Comparison of ENCODE assay signal across 27 cellular contexts in the genomic region with DNA sequence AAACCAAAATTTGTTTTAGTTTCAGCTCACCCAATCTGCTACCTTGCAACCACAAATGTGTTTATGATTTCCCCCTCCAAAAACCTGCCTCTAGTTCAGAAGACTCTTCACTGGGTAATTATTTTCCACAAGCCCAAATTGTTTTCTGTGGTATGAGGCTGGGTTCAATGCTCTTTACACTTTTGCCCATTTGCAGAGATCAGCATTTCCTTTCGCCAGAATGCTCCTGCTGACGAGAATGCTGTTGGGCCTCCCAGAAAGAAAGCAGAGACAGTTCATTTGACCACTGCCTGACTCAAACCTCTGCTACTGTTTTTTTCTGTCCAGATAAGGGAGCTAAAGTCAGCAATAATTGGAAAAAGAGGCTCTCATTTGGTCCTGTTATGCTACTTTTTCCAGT.
DNase-seq lines count a peak whose midpoint lies in the region; ATAC-seq and TF ChIP-seq lines count a peak whose summit lies in the region.
"Had no signal": no experiment of that assay in that cellular context is flagged by ENCODE, and none has a peak within 500 bp of the region (broad histone marks: within the 10 kb centered on the region; RNA-seq: fewer than 3 reads in every experiment).

No MANE protein-coding gene starts in this region.

- DNase-seq in MM.1S (peak; percentile 88), kidney glomerular epithelial cell (lab: John Stamatoyannopoulos, UW) (peak; percentile 37), SIG-M5 (lab: John Stamatoyannopoulos, UW) (no peak), sciatic nerve (ENCODE audit: low spot score) (no peak), DMS 273 (lab: John Stamatoyannopoulos, UW; ENCODE audit: unreplicated experiment) (no peak)
- DNase-seq: activated CD4-positive, alpha-beta memory T cell treated with anti-CD3 and anti-CD28 coated beads, Interleukin-2, amount 10 ng/mL, durations not matched to agents 7 days and 5 days; activated CD4-positive, alpha-beta T cell treated with anti-CD3 and anti-CD28 coated beads for 1 hour; activated CD8-positive, alpha-beta memory T cell treated with anti-CD3 and anti-CD28 coated beads, Interleukin-2, amount 50 U/mL, for 48 hours; cortex of kidney; effector memory CD8-positive, alpha-beta T cell; foreskin fibroblast; GDM1; NCI-H2029; NCI-H2227 treated with DMSO at 0.1 percent for 48 hours; NCI-H526 treated with DMSO at 0.1 percent for 48 hours; nucleus accumbens; T-helper 17 cell; trophoblast cell had no signal

- no peaks in the 10 kb centered on the region for H3K36me3 ChIP-seq in MM.1S (replicated peaks; ENCODE audit: insufficient read depth, low read length)
- H3K36me3 ChIP-seq in parathyroid adenoma (ENCODE audit: control insufficient read depth, insufficient read depth, low read length): no peaks in the 10 kb centered on the region
- H3K36me3 ChIP-seq: BLaER1 treated with 17β-estradiol and CSF1 and Interleukin-3, amounts not matched to agents 10 nM and 100 nM; HAP-1 had no signal

- no peaks in the 10 kb centered on the region for H3K9me3 ChIP-seq in MM.1S (replicated peaks; ENCODE audit: insufficient read depth, low read length)
- H3K9me3 ChIP-seq in parathyroid adenoma (ENCODE audit: control insufficient read depth, low read length): no peaks in the 10 kb centered on the region
- H3K9me3 ChIP-seq: BLaER1 treated with 17β-estradiol and CSF1 and Interleukin-3, amounts not matched to agents 10 nM and 100 nM; HAP-1 had no signal

- H3K27me3 Mint-ChIP-seq in brain: no peaks in the 10 kb centered on the region
- H3K27me3 Mint-ChIP-seq: effector memory CD8-positive, alpha-beta T cell had no signal

- no peaks in the 10 kb centered on the region for H3K9me2 ChIP-seq in MM.1S (replicated peaks; ENCODE audit: insufficient read depth, low read length)

- H3K9me3 Mint-ChIP-seq in brain: peaks cover 0 to 2% (median 0%) of the 10 kb centered on the region in 5 experiments
- H3K9me3 Mint-ChIP-seq: activated CD4-positive, alpha-beta memory T cell treated with anti-CD3 and anti-CD28 coated beads, Interleukin-2, amount 10 ng/mL, durations not matched to agents 7 days and 5 days; activated naive CD4-positive, alpha-beta T cell treated with anti-CD3 and anti-CD28 coated beads, Interleukin-2, amount 50 U/mL, for 24 hours; activated T-helper 2 cell treated with anti-CD3 and anti-CD28 coated beads, Interferon-gamma antibody, Interleukin-2, Interleukin-4, amounts not matched to agents 10 μg/mL and 5 μg/mL and 100 μg/mL, durations not matched to agents 14 hours and 24 hours and 36 hours; effector memory CD8-positive, alpha-beta T cell had no signal

- no peaks in the 10 kb centered on the region for H3K27me3 ChIP-seq in MM.1S (replicated peaks; ENCODE audit: insufficient read depth, low read length)
- H3K27me3 ChIP-seq in parathyroid adenoma (ENCODE audit: control insufficient read depth, insufficient read depth, low read length): no peaks in the 10 kb centered on the region
- H3K27me3 ChIP-seq: BLaER1 treated with 17β-estradiol and CSF1 and Interleukin-3, amounts not matched to agents 10 nM and 100 nM had no signal

- intact Hi-C loops in sciatic nerve (cut with DNase I): no loop called here

- H2AFZ ChIP-seq in MM.1S (ENCODE audit: low read length) (no peak overlapping the region), parathyroid adenoma (peak overlapping the region; percentile 47)

- H3F3A ChIP-seq in MM.1S (ENCODE audit: insufficient read depth, low read length): no peaks in the 10 kb centered on the region; the same call in 1 of the 2 replicates

- H3K4me3 ChIP-seq in MM.1S (ENCODE audit: low read length): no peak overlapping the region
- no peak overlapping the region for H3K4me3 ChIP-seq in parathyroid adenoma (ENCODE audit: low read depth, low read length)
- H3K4me3 ChIP-seq: BLaER1 treated with 17β-estradiol and CSF1 and Interleukin-3, amounts not matched to agents 10 nM and 100 nM; HAP-1; skin epidermis had no signal

- H3K9ac ChIP-seq in MM.1S (ENCODE audit: low read length) (no peak overlapping the region), parathyroid adenoma (no peak overlapping the region)
- H3K9ac ChIP-seq: BLaER1 treated with 17β-estradiol and CSF1 and Interleukin-3, amounts not matched to agents 10 nM and 100 nM had no signal

- H3K79me2 ChIP-seq in MM.1S (ENCODE audit: low read length) (no peaks in the 10 kb centered on the region), parathyroid adenoma (no peaks in the 10 kb centered on the region)

- H3K4me1 Mint-ChIP-seq in brain: peaks cover 38% of the 10 kb centered on the region
- H3K4me1 Mint-ChIP-seq: activated CD4-positive, alpha-beta memory T cell treated with anti-CD3 and anti-CD28 coated beads, Interleukin-2, amount 10 ng/mL, durations not matched to agents 7 days and 5 days; activated naive CD4-positive, alpha-beta T cell treated with anti-CD3 and anti-CD28 coated beads, Interleukin-2, amount 50 U/mL, for 24 hours; T-helper 17 cell had no signal

- no peak for ATAC-seq in sciatic nerve
- ATAC-seq: effector memory CD8-positive, alpha-beta T cell; SK-N-SH treated with all-trans-retinoic acid at 6 μM for 48 hours; T-helper 17 cell had no signal

- TF ChIP-seq CTCF in MM.1S (IDR thresholded peaks at IDR 0.05; ENCODE audit: low read length): no peak
- no peak for TF ChIP-seq CTCF in brain (conservative IDR thresholded peaks at IDR 0.05)
- no peak for TF ChIP-seq CTCF in parathyroid adenoma (IDR thresholded peaks at IDR 0.05)

- H3K4me1 ChIP-seq in MM.1S (ENCODE audit: low read length) (peaks cover 13% of the 10 kb centered on the region; the same call in 1 of the 2 replicates), parathyroid adenoma (peaks cover 8% of the 10 kb centered on the region)
- H3K4me1 ChIP-seq: BLaER1 treated with 17β-estradiol and CSF1 and Interleukin-3, amounts not matched to agents 10 nM and 100 nM; HAP-1 had no signal

- peak overlapping the region; percentile 19; the same call in 1 of the 2 replicates for H3K4me2 ChIP-seq in MM.1S (ENCODE audit: low read depth, low read length)
- H3K4me2 ChIP-seq in parathyroid adenoma (ENCODE audit: low read length): no peak overlapping the region
- H3K4me2 ChIP-seq: BLaER1 treated with 17β-estradiol and CSF1 and Interleukin-3, amounts not matched to agents 10 nM and 100 nM had no signal

- no peaks in the 10 kb centered on the region for H3K36me3 Mint-ChIP-seq in brain
- H3K36me3 Mint-ChIP-seq: activated naive CD4-positive, alpha-beta T cell treated with anti-CD3 and anti-CD28 coated beads, Interleukin-2, amount 50 U/mL, for 24 hours had no signal

- peak overlapping the region in 4 of 5 experiments; percentile 13 to 83 (median 65) for H3K27ac Mint-ChIP-seq in brain
- H3K27ac Mint-ChIP-seq: activated CD4-positive, alpha-beta memory T cell treated with anti-CD3 and anti-CD28 coated beads, Interleukin-2, amount 10 ng/mL, durations not matched to agents 7 days and 5 days; activated naive CD4-positive, alpha-beta T cell treated with anti-CD3 and anti-CD28 coated beads, Interleukin-2, amount 50 U/mL, for 24 hours; activated T-helper 2 cell treated with anti-CD3 and anti-CD28 coated beads, Interferon-gamma antibody, Interleukin-2, Interleukin-4, amounts not matched to agents 10 μg/mL and 5 μg/mL and 100 μg/mL, durations not matched to agents 14 hours and 24 hours and 36 hours; effector memory CD8-positive, alpha-beta T cell; T-helper 17 cell had no signal

- H3K4me3 Mint-ChIP-seq in brain: no peak overlapping the region
- H3K4me3 Mint-ChIP-seq: activated CD4-positive, alpha-beta memory T cell treated with anti-CD3 and anti-CD28 coated beads, Interleukin-2, amount 10 ng/mL, durations not matched to agents 7 days and 5 days; activated naive CD4-positive, alpha-beta T cell treated with anti-CD3 and anti-CD28 coated beads, Interleukin-2, amount 50 U/mL, for 24 hours; effector memory CD8-positive, alpha-beta T cell; T-helper 17 cell had no signal

- no peaks in the 10 kb centered on the region for H4K20me1 ChIP-seq in MM.1S (ENCODE audit: insufficient read depth, low read length)
- H4K20me1 ChIP-seq: BLaER1 treated with 17β-estradiol and CSF1 and Interleukin-3, amounts not matched to agents 10 nM and 100 nM had no signal

- H3K27ac ChIP-seq in MM.1S (ENCODE audit: low read length) (no peak overlapping the region; the same call in 1 of the 2 replicates), parathyroid adenoma (peak overlapping the region; percentile 36)
- H3K27ac ChIP-seq: BLaER1 treated with 17β-estradiol and CSF1 and Interleukin-3, amounts not matched to agents 10 nM and 100 nM; RWPE1; skin epidermis had no signal

Comparison
In these comparisons a context has a peak if more than half of its experiments do, and no peak if none do; other contexts are left out.
1. DNase-seq: peak in MM.1S (single experiment) and kidney glomerular epithelial cell (single experiment); none in SIG-M5 (single experiment), sciatic nerve (single experiment) and DMS 273 (single experiment).